Comparison of ENCODE assay signal across 8 cellular contexts in the genomic region with DNA sequence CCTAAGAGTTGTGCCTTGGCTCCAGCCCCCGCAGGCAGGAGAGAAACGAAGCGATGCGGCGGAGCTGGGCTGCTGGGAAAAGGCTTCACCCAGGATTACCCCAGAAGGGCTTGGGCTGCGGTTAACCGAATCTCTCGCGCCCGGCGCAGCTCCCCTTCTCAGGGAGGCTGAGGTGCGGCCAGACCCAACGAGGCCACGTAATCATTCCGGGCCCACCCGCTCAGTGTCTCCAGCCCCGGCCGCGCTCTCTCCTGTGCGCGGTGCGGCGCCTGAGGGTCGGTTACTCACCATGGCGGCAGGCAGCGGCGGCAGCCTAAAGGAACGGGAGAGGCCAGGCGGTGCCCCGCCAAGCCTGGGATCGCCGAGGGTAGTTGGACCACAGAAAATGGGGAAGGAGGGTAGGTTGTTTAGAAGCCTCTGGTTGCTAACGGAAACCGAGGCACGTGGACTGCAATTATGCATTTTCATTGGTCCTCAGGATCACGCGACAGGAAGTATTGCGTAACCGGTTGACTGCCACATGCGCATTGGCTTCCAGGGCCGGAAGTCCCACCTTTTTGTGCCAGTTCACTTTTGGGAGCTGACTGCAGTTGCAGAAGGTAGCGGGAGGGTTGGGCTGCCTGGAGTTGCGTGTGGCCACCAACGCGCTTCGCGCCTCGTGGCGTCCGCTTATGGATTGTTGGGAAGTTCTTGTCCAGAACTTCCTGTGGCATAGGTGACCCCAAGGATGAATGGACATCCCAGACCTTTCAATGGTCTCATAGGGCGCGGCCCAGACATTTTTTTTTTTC. TPM values are rescaled to one million over a fixed set of nuclear protein-coding genes. Genes with fewer than 3 reads are reported as not detected.
DNase-seq lines count a peak whose midpoint lies in the region; ATAC-seq and FAIRE-seq lines count a peak whose summit lies in the region.

Gene LZTFL1, minus strand, starts transcription at position 419 of the 791 bp plus-strand sequence. Its CDS starts 128 bp downstream, at position 291.

- peaks cover 25% of the 10 kb centered on the region for H3K27me3 ChIP-seq in NT2/D1 (ENCODE audit: insufficient read depth, insufficient read length)

- H3K9ac ChIP-seq in NT2/D1 (ENCODE audit: insufficient read length, low read depth), result peak within 1 kb of the TSS; percentile 73

- ATAC-seq in GM19455 (IDR thresholded peaks at IDR 0.05; ENCODE audit: unreplicated experiment), result peak; percentile 94

- H3K9me3 ChIP-seq in NT2/D1 (ENCODE audit: insufficient read depth, low read length), result no peaks in the 10 kb centered on the region; the same call in 1 of the 2 replicates

- DNase-seq in CD1c-positive myeloid dendritic cell (ENCODE audit: extremely low spot score), result peak; percentile 99
- DNase-seq in HTR-8/SVneo (ENCODE audit: insufficient read length, low spot score), result peak; percentile 89
- DNase-seq in NT2/D1 (ENCODE audit: low read depth, low spot score), result peak; percentile 96
- DNase-seq in activated CD8-positive, alpha-beta memory T cell treated with anti-CD3 and anti-CD28 coated beads, Interleukin-2, amount 50 U/mL, for 1 hour (ENCODE audit: extremely low read depth), result peak; percentile 70
- peak; percentile 92 for DNase-seq in mesenteric fat pad (ENCODE audit: low spot score)
- peak; percentile 76 for DNase-seq in stimulated activated CD8-positive, alpha-beta memory T cell treated with anti-CD3 and anti-CD28 coated beads, Interleukin-12 subunit alpha, Interleukin-12 subunit beta, amount 100 ng/mL, for 4 hours (ENCODE audit: low read depth)

- peak; percentile 87 for FAIRE-seq in HTR-8/SVneo (lab: Jason Lieb, UNC)
- peak; percentile 51 for FAIRE-seq in endometrium (lab: Jason Lieb, UNC)

- H3K36me3 ChIP-seq in NT2/D1 (ENCODE audit: insufficient read depth, insufficient read length, low read length), result peaks cover 6% of the 10 kb centered on the region

- peak within 1 kb of the TSS; percentile 90 for H3K4me3 ChIP-seq in NT2/D1 (ENCODE audit: insufficient read length, low read depth)

- no peaks in the 10 kb centered on the region for H3K4me1 ChIP-seq in NT2/D1 (ENCODE audit: insufficient read depth, insufficient read length)

RNA-seq across cellular contexts. Expression of gene LZTFL1, which starts in this region (rescaled TPM):
- 10.2 TPM for total RNA-seq in mesenteric fat pad

Comparison
In these comparisons a context has a peak if more than half of its experiments do, and no peak if none do; other contexts are left out.
1. Peak in every context shown above with its lines: DNase-seq, ATAC-seq and H3K4me3 ChIP-seq.